Comparison of ENCODE assay signal across 16 cellular contexts in genomic region chr16:53910990-53911389, GRCh38.
"Had no signal": no experiment of that assay in that cellular context is flagged by ENCODE, and none has a peak within 500 bp of the region (broad histone marks: within the 10 kb centered on the region; RNA-seq: fewer than 3 reads in every experiment).

No MANE protein-coding gene starts in this region.

- H3K27ac ChIP-seq: body of pancreas, dorsolateral prefrontal cortex, sigmoid colon, spleen, uterus had no signal

- H3K4me1 ChIP-seq: uterus had no signal

- H3K4me3 ChIP-seq: body of pancreas, dorsolateral prefrontal cortex, sigmoid colon, spleen, uterus had no signal

- ATAC-seq: body of pancreas had no signal

- H3K9me3 ChIP-seq: body of pancreas, sigmoid colon, spleen, uterus had no signal

- DNase-seq: activated B cell treated with CpG ODN at 0.5 μM for 24 hours; activated CD4-positive, alpha-beta T cell treated with anti-CD3 and anti-CD28 coated beads for 4 hours; activated CD8-positive, alpha-beta memory T cell treated with anti-CD3 and anti-CD28 coated beads, Interleukin-2, amount 10 ng/mL, durations not matched to agents 7 days and 5 days; activated naive CD4-positive, alpha-beta T cell; activated naive CD8-positive, alpha-beta T cell treated with anti-CD3 and anti-CD28 coated beads for 36 hours; activated T-cell treated with anti-CD3 and anti-CD28 coated beads, Interleukin-2, amount 50 U/mL, for 1 hour; amygdala; body of pancreas; dorsolateral prefrontal cortex; hippocampal formation; islet precursor cell; naive B cell; sigmoid colon; spleen; stimulated activated naive B cell treated with anti-CD40 and anti-IgM and Interleukin-4, amounts not matched to agents 10 μg/mL and 1 μg/mL and 100 μg/mL, for 72 hours; uterus had no signal

- H3K36me3 ChIP-seq: sigmoid colon, uterus had no signal

- H3K27me3 ChIP-seq: body of pancreas, dorsolateral prefrontal cortex, sigmoid colon, spleen, uterus had no signal
